Comparison of ENCODE assay signal across 14 cellular contexts in genomic region chr10:86967481-86967941, GRCh38. TPM values are rescaled to one million over a fixed set of nuclear protein-coding genes. Genes with fewer than 3 reads are reported as not detected.
A peak's percentile ranks its signal among the peaks of the same experiment; 100 is the strongest.
DNase-seq lines count a peak whose midpoint lies in the region; ATAC-seq, FAIRE-seq and TF ChIP-seq lines count a peak whose summit lies in the region.
"Had no signal": no experiment of that assay in that cellular context is flagged by ENCODE, and none has a peak within 500 bp of the region (broad histone marks: within the 10 kb centered on the region; RNA-seq: fewer than 3 reads in every experiment).

No MANE protein-coding gene starts in this region.

- DNase-seq in GM23338 (ENCODE audit: low spot score) (no peak), astrocyte (ENCODE audit: low read depth) (no peak), iPS-NIHi11 (ENCODE audit: low spot score) (peak; percentile 5), NOMO-1 (lab: John Stamatoyannopoulos, UW; ENCODE audit: unreplicated experiment in 2 of 2) (no peak), NCI-H187 (lab: John Stamatoyannopoulos, UW) (no peak), DMS 273 (lab: John Stamatoyannopoulos, UW; ENCODE audit: unreplicated experiment) (no peak)
- DNase-seq in stimulated activated naive B cell treated with anti-CD40 and anti-IgM and Interleukin-4, amounts not matched to agents 10 μg/mL and 1 μg/mL and 100 μg/mL, for 72 hours: no peak
- DNase-seq: activated gamma-delta T cell; stimulated activated naive CD8-positive, alpha-beta T cell treated with anti-CD3 and anti-CD28 coated beads, Interleukin-15, Interleukin-2, amounts not matched to agents 100 U/mL and 50 U/mL, for 24 hours had no signal

- H2AFZ ChIP-seq in GM23338 (no peak overlapping the region), astrocyte (ENCODE audit: low read depth, low read length) (no peak overlapping the region)

- H3K79me2 ChIP-seq in GM23338 (replicated peaks; ENCODE audit: insufficient read depth): no peaks in the 10 kb centered on the region
- H3K79me2 ChIP-seq in astrocyte (ENCODE audit: insufficient read depth, low read length): no peaks in the 10 kb centered on the region

- H3K4me2 ChIP-seq in GM23338 (peak overlapping the region; percentile 71; the same call in 1 of the 2 replicates), astrocyte (ENCODE audit: low read length) (peak overlapping the region; percentile 95)

- H3K9me3 Mint-ChIP-seq in GM23338 (no peaks in the 10 kb centered on the region), astrocyte (ENCODE audit: unreplicated experiment) (no peaks in the 10 kb centered on the region)
- no peaks in the 10 kb centered on the region for H3K9me3 Mint-ChIP-seq in stimulated activated naive B cell treated with anti-CD40 and anti-IgM and Interleukin-4, amounts not matched to agents 10 μg/mL and 1 μg/mL and 100 μg/mL, for 72 hours
- H3K9me3 Mint-ChIP-seq: dendritic cell treated with granulocyte-macrophage colony-stimulating factor and Interleukin-4, amounts not matched to agents 40 ng/mL and 50 ng/mL, for 4 days had no signal

- H4K20me1 ChIP-seq in GM23338 (replicated peaks; ENCODE audit: insufficient read depth) (no peaks in the 10 kb centered on the region), astrocyte (ENCODE audit: insufficient read depth, low read length) (no peaks in the 10 kb centered on the region)

- ATAC-seq in GM23338: no peak
- ATAC-seq in stimulated activated naive B cell treated with anti-CD40 and anti-IgM and Interleukin-4, amounts not matched to agents 10 μg/mL and 1 μg/mL and 100 μg/mL, for 72 hours (replicated peaks): no peak
- ATAC-seq in esophagus mucosa: no peak

- H3F3A ChIP-seq in GM23338 (replicated peaks; ENCODE audit: low read depth): peaks cover 7% of the 10 kb centered on the region; the same call in 1 of the 2 replicates

- H3K27ac Mint-ChIP-seq in GM23338 (no peak overlapping the region), astrocyte (ENCODE audit: unreplicated experiment) (no peak overlapping the region)
- H3K27ac Mint-ChIP-seq in stimulated activated naive B cell treated with anti-CD40 and anti-IgM and Interleukin-4, amounts not matched to agents 10 μg/mL and 1 μg/mL and 100 μg/mL, for 72 hours: peak overlapping the region; percentile 7
- H3K27ac Mint-ChIP-seq: dendritic cell treated with granulocyte-macrophage colony-stimulating factor and Interleukin-4, amounts not matched to agents 40 ng/mL and 50 ng/mL, for 4 days had no signal

- H3K4me1 Mint-ChIP-seq in GM23338 (peaks cover 48% of the 10 kb centered on the region), astrocyte (ENCODE audit: low read depth, unreplicated experiment) (peaks cover 14% of the 10 kb centered on the region)
- H3K4me1 Mint-ChIP-seq in stimulated activated naive B cell treated with anti-CD40 and anti-IgM and Interleukin-4, amounts not matched to agents 10 μg/mL and 1 μg/mL and 100 μg/mL, for 72 hours: peaks cover 23 to 41% of the 10 kb centered on the region in 2 donors

- H3K27ac ChIP-seq in GM23338 (ENCODE audit: low read depth) (no peak overlapping the region), astrocyte (ENCODE audit: low read depth, low read length) (no peak overlapping the region)

- H3K36me3 ChIP-seq in GM23338 (ENCODE audit: insufficient read depth) (no peaks in the 10 kb centered on the region), astrocyte (ENCODE audit: insufficient read depth, low read length) (no peaks in the 10 kb centered on the region)

- H3K4me3 Mint-ChIP-seq in GM23338 (0 out of 3 replicates have a peak overlapping the region, but pooled peaks have one; percentile 21), astrocyte (ENCODE audit: unreplicated experiment) (no peak overlapping the region)
- H3K4me3 Mint-ChIP-seq in stimulated activated naive B cell treated with anti-CD40 and anti-IgM and Interleukin-4, amounts not matched to agents 10 μg/mL and 1 μg/mL and 100 μg/mL, for 72 hours: no peak overlapping the region
- H3K4me3 Mint-ChIP-seq: dendritic cell treated with granulocyte-macrophage colony-stimulating factor and Interleukin-4, amounts not matched to agents 40 ng/mL and 50 ng/mL, for 4 days had no signal

- H3K27me3 Mint-ChIP-seq in GM23338 (ENCODE audit: insufficient read depth, low read depth, poor library complexity): peaks cover 38% of the 10 kb centered on the region
- peaks cover 20% of the 10 kb centered on the region for H3K27me3 Mint-ChIP-seq in astrocyte (ENCODE audit: low read depth, unreplicated experiment)
- peaks cover 8 to 10% of the 10 kb centered on the region in 2 donors for H3K27me3 Mint-ChIP-seq in stimulated activated naive B cell treated with anti-CD40 and anti-IgM and Interleukin-4, amounts not matched to agents 10 μg/mL and 1 μg/mL and 100 μg/mL, for 72 hours

- H3K4me3 ChIP-seq in GM23338 (no peak overlapping the region), astrocyte (ENCODE audit: insufficient read depth, low read depth, low read length) (no peak overlapping the region)

- H3K4me1 ChIP-seq in GM23338 (ENCODE audit: insufficient read depth) (peaks cover 28% of the 10 kb centered on the region), astrocyte (ENCODE audit: insufficient read depth, low read length) (peaks cover 44% of the 10 kb centered on the region)

- no peaks in the 10 kb centered on the region for H3K9me3 ChIP-seq in astrocyte (ENCODE audit: insufficient read depth, low read depth, low read length)

- H3K27me3 ChIP-seq in GM23338 (ENCODE audit: insufficient read depth) (peaks cover 51% of the 10 kb centered on the region), astrocyte (ENCODE audit: insufficient read depth, low read length) (no peaks in the 10 kb centered on the region)

- no peak for FAIRE-seq in astrocyte (lab: Jason Lieb, UNC)
- FAIRE-seq: D721Med, GM12892 had no signal

- H3K36me3 Mint-ChIP-seq in GM23338 (ENCODE audit: low read depth): peaks cover 1% of the 10 kb centered on the region; the same call in 2 of the 3 replicates
- peaks cover 3% of the 10 kb centered on the region for H3K36me3 Mint-ChIP-seq in astrocyte (ENCODE audit: low read depth, unreplicated experiment)
- H3K36me3 Mint-ChIP-seq in stimulated activated naive B cell treated with anti-CD40 and anti-IgM and Interleukin-4, amounts not matched to agents 10 μg/mL and 1 μg/mL and 100 μg/mL, for 72 hours: no peaks in the 10 kb centered on the region

- TF ChIP-seq CTCF in GM23338 (conservative IDR thresholded peaks at IDR 0.05; ENCODE audit: low read depth in 2 of 2): no peak
- TF ChIP-seq CTCF in astrocyte (IDR thresholded peaks at IDR 0.05; ENCODE audit: insufficient read depth, low read depth, low read length): no peak

- H3K9me2 ChIP-seq in GM23338 (ENCODE audit: insufficient read depth): no peaks in the 10 kb centered on the region

- H3K9ac ChIP-seq in astrocyte (ENCODE audit: low read length): no peak overlapping the region

TF ChIP-seq in GM23338, 12 proteins besides CTCF, POLR2A, EP300 and RAD21 (continues in another document):
- TF ChIP-seq NANOG (IDR thresholded peaks at IDR 0.05; ENCODE audit: borderline replicate concordance) (no peak), REST (IDR thresholded peaks at IDR 0.05; ENCODE audit: unreplicated experiment) (no peak), CREB1 (CRISPR knock-in tag; IDR thresholded peaks at IDR 0.05; ENCODE audit: low read depth) (no peak)

RNA-seq across cellular contexts. Expression of gene ADIRF, which starts 0.8 kb away (rescaled TPM):
- total RNA-seq in GM23338 (2014; rRNA removed; shearing (Covaris generic)): not detected in 2 replicates
- 0.66 and 1.7 TPM in 2 replicates for polyA plus RNA-seq in GM23338 (2016; fragmentation: Nextera tagmentation; extraction: Ambion mirVana)
- total RNA-seq in astrocyte (not detected in 2 replicates), esophagus mucosa (46.1 TPM)

RNA-seq across cellular contexts. Expression of gene SNCG, which starts 9.1 kb away (rescaled TPM):
- 4.0 and 9.6 TPM in 2 replicates for total RNA-seq in GM23338 (2014; rRNA removed; shearing (Covaris generic))
- polyA plus RNA-seq in GM23338 (2016; fragmentation: Nextera tagmentation; extraction: Ambion mirVana): 17.0 and 18.5 TPM in 2 replicates
- total RNA-seq in astrocyte (3.0 TPM in 2 replicates), esophagus mucosa (8.2 TPM)
- total RNA-seq: myocyte had no signal

RNA-seq across cellular contexts. Expression of gene MMRN2, which starts 10.1 kb away (rescaled TPM):
- total RNA-seq in GM23338 (2014; rRNA removed; shearing (Covaris generic)): 1.0 and 2.4 TPM in 2 replicates
- polyA plus RNA-seq in GM23338 (2016; fragmentation: Nextera tagmentation; extraction: Ambion mirVana): 0.32 and 0.70 TPM in 2 replicates
- 0.27 and 0.46 TPM in 2 replicates for total RNA-seq in astrocyte
- total RNA-seq in esophagus mucosa: 9.0 TPM

RNA-seq across cellular contexts. Expression of gene FAM25A, which starts 52.6 kb away (rescaled TPM):
- not detected in 2 replicates for total RNA-seq in GM23338 (2014; rRNA removed; shearing (Covaris generic))
- polyA plus RNA-seq in GM23338 (2016; fragmentation: Nextera tagmentation; extraction: Ambion mirVana): not detected in 2 replicates
- total RNA-seq in astrocyte (not detected in 2 replicates), esophagus mucosa (29.4 TPM)
- total RNA-seq: myocyte had no signal

Comparison
In these comparisons a context has a peak if more than half of its experiments do, and no peak if none do; other contexts are left out.
1. RNA of gene ADIRF, which starts 0.8 kb away (total RNA-seq): 46.1 TPM in esophagus mucosa (single experiment); not detected in astrocyte and not detected in GM23338; every median in the first group is over 10 times any median in the second.